In the genomic region with DNA sequence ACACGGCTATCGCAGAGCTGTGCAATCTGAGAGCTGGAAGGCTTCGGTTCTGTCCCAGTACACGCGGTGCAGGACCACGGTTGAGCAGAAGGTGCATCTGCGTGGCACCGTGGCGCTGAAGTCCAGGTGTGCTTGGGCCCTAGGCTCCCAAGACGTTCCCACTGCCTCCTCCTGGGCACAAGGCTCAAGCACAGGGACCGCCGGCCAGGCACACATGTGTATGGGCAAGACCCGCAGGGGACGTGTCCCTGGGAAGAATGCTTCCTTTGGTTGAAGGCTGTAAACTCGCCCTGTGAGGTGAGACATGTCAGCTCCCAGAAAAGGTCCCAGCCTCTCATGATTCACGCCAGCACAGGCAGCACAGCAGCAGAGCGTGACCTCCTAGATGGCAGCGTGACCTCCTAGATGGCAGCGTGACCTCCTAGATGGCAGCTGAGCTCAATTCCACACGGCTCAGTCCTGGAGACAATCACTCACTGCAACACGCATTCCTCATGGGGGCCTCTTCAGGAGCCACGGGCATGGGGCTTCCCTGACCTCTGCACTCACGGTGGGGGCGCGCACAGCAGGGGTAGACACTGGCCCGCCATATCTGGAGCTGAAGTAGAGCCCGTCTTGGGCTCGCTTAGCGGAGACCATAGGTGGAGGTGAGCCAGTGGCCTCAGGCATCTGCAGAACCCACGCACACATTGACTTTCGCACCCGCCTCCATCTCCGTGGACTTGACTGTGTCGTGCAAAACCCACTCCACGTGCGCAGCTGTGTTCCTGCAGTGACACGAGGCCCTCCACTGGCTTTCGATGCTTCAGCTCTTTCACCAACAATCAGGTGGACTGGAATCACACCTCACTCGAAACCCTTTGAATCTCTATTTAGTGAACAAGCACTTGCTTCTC, we compare ENCODE assay signal across 17 cellular contexts.
"Had no signal": no experiment of that assay in that cellular context is flagged by ENCODE, and none has a peak within 500 bp of the region (broad histone marks: within the 10 kb centered on the region; RNA-seq: fewer than 3 reads in every experiment).

No MANE protein-coding gene starts in this region.

- H3K9me3 Mint-ChIP-seq: activated naive CD8-positive, alpha-beta T cell treated with anti-CD3 and anti-CD28 coated beads, Interleukin-2, amount 10 ng/mL, durations not matched to agents 7 days and 5 days; nephron had no signal

- H3K4me1 ChIP-seq: gastroesophageal sphincter had no signal

- H3K27me3 Mint-ChIP-seq: activated naive CD8-positive, alpha-beta T cell treated with anti-CD3 and anti-CD28 coated beads, Interleukin-2, amount 10 ng/mL, durations not matched to agents 7 days and 5 days; memory B cell; progenitor cell of endocrine pancreas had no signal

- H3K4me3 Mint-ChIP-seq: activated naive CD8-positive, alpha-beta T cell treated with anti-CD3 and anti-CD28 coated beads, Interleukin-2, amount 10 ng/mL, durations not matched to agents 7 days and 5 days; memory B cell; nephron had no signal

- H3K4me3 ChIP-seq: gastroesophageal sphincter, spleen, upper lobe of left lung had no signal

- H3K27me3 ChIP-seq: gastroesophageal sphincter, spleen, upper lobe of left lung had no signal

- H3K9me3 ChIP-seq: gastroesophageal sphincter, spleen, upper lobe of left lung had no signal

- ATAC-seq: gastroesophageal sphincter; stimulated activated naive CD8-positive, alpha-beta T cell treated with anti-CD3 and anti-CD28 coated beads, Interleukin-15, Interleukin-2, amounts not matched to agents 100 U/mL and 50 U/mL, for 24 hours had no signal

- H3K27ac Mint-ChIP-seq: activated naive CD8-positive, alpha-beta T cell treated with anti-CD3 and anti-CD28 coated beads, Interleukin-2, amount 10 ng/mL, durations not matched to agents 7 days and 5 days; memory B cell; nephron; progenitor cell of endocrine pancreas had no signal

- DNase-seq: activated naive CD4-positive, alpha-beta T cell; activated naive CD8-positive, alpha-beta T cell treated with anti-CD3 and anti-CD28 coated beads, Interleukin-2, amount 10 ng/mL, durations not matched to agents 7 days and 5 days; activated T-cell treated with anti-CD3 and anti-CD28 coated beads, Interleukin-2, amount 50 U/mL, for 1 hour; amniotic stem cell; cortex of kidney; head of caudate nucleus; hypothalamus; spleen; stimulated activated CD4-positive, alpha-beta T cell treated with anti-CD3 and anti-CD28 coated beads, Interleukin-4, amount 100 ng/mL, for 1 hour; stimulated activated naive CD8-positive, alpha-beta T cell treated with anti-CD3 and anti-CD28 coated beads, Interleukin-15, Interleukin-2, amounts not matched to agents 100 U/mL and 50 U/mL, for 24 hours; T-helper 1 cell; T-helper 9 cell had no signal
